In the genomic region with DNA sequence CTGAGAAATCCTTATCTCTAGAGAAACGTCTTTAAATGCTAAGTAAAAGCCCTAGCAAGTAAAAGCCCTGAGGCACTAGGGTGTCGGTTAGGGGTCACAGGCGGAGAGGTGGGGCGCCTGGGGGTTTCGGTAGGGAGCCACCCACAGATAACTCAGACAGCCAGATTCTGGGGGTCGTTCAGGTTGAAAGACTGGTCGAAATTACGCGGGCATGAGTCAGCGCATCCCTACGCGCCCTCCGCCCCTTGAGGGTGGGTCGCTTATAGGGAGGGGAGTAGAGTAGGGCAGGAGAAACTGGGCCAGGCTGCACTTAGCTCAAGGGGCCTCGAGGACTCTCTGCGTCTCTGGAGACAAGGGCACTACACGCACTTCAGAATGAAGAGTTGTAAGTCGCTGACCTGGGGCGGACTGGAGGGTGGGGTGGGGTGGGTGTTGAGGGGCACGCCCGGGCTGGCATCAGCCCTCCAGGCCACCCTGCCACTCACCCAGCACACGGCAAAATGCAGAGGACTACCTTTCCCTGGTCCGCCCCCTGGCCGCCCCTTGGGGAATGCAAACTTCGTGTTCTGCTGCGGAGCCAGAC, we compare ENCODE assay signal across 8 cellular contexts. TPM values are rescaled to one million over a fixed set of nuclear protein-coding genes. Genes with fewer than 3 reads are reported as not detected.
DNase-seq lines count a peak whose midpoint lies in the region; ATAC-seq and TF ChIP-seq lines count a peak whose summit lies in the region.

No MANE protein-coding gene starts in this region.

- H3K9me3 Mint-ChIP-seq in activated CD8-positive, alpha-beta T cell treated with anti-CD3 and anti-CD28 coated beads for 36 hours: no peaks in the 10 kb centered on the region
- peaks cover 15% of the 10 kb centered on the region for H3K9me3 Mint-ChIP-seq in glutamatergic neuron (ENCODE audit: unreplicated experiment)
- H3K9me3 Mint-ChIP-seq in progenitor cell of endocrine pancreas (ENCODE audit: low read depth): no peaks in the 10 kb centered on the region

- H3K4me3 ChIP-seq in AG10803 (ENCODE audit: low read length): peak overlapping the region; percentile 94

- intact Hi-C loops in activated CD8-positive, alpha-beta T cell treated with anti-CD3 and anti-CD28 coated beads for 36 hours (cut with micrococcal nuclease): no loop called here

- H3K36me3 Mint-ChIP-seq in activated CD8-positive, alpha-beta T cell treated with anti-CD3 and anti-CD28 coated beads for 36 hours (ENCODE audit: low read depth): peaks cover 14% of the 10 kb centered on the region
- H3K36me3 Mint-ChIP-seq in glutamatergic neuron (ENCODE audit: unreplicated experiment): no peaks in the 10 kb centered on the region
- H3K36me3 Mint-ChIP-seq in progenitor cell of endocrine pancreas (ENCODE audit: insufficient read depth): peaks cover 16% of the 10 kb centered on the region

- TF ChIP-seq CTCF in AG10803 (conservative IDR thresholded peaks at IDR 0.05; ENCODE audit: low read length): peak; percentile 30
- TF ChIP-seq CTCF in activated CD8-positive, alpha-beta T cell treated with anti-CD3 and anti-CD28 coated beads for 36 hours (IDR thresholded peaks at IDR 0.05): no peak
- TF ChIP-seq CTCF in glutamatergic neuron (IDR thresholded peaks at IDR 0.05; ENCODE audit: partially characterized antibody, unreplicated experiment): no peak
- TF ChIP-seq CTCF in progenitor cell of endocrine pancreas (IDR thresholded peaks at IDR 0.05; ENCODE audit: unreplicated experiment): peak; percentile 38
- no peak for TF ChIP-seq CTCF in GM10266 (IDR thresholded peaks at IDR 0.05; ENCODE audit: control insufficient read depth, insufficient read depth, low read depth, missing control alignments)

- DNase-seq in AG10803 (ENCODE audit: low read depth) (no peak), glutamatergic neuron (peak; percentile 55), progenitor cell of endocrine pancreas (ENCODE audit: low spot score, unreplicated experiment) (peak; percentile 21), GM10266 (ENCODE audit: extremely low spot score) (no peak)
- peak; percentile 28 for DNase-seq in activated CD8-positive, alpha-beta T cell treated with anti-CD3 and anti-CD28 coated beads for 36 hours
- DNase-seq in stimulated activated CD8-positive, alpha-beta memory T cell treated with anti-CD3 and anti-CD28 coated beads, Interleukin-4, amount 100 ng/mL, for 48 hours: no peak

- CTCF ChIA-PET in activated CD8-positive, alpha-beta T cell treated with anti-CD3 and anti-CD28 coated beads for 36 hours (lab: Charles Lee): interaction anchor here (2.9 kb wide), 1 partner anchor 24 kb away, joined by 8 read pairs; a partner anchor contains a TSS

- H3K27ac Mint-ChIP-seq in activated CD8-positive, alpha-beta T cell treated with anti-CD3 and anti-CD28 coated beads for 36 hours: peak overlapping the region; percentile 97
- H3K27ac Mint-ChIP-seq in glutamatergic neuron (ENCODE audit: unreplicated experiment) (peak overlapping the region; percentile 95), progenitor cell of endocrine pancreas (peak overlapping the region; percentile 98)

- peak overlapping the region; percentile 85 for H3K4me3 Mint-ChIP-seq in activated CD8-positive, alpha-beta T cell treated with anti-CD3 and anti-CD28 coated beads for 36 hours
- H3K4me3 Mint-ChIP-seq in glutamatergic neuron (ENCODE audit: unreplicated experiment) (peak overlapping the region; percentile 100), progenitor cell of endocrine pancreas (ENCODE audit: low read depth) (peak overlapping the region; percentile 99)

- ATAC-seq in HG03045 (IDR thresholded peaks at IDR 0.05; ENCODE audit: unreplicated experiment): peak; percentile 13
- ATAC-seq in activated CD8-positive, alpha-beta T cell treated with anti-CD3 and anti-CD28 coated beads for 36 hours: peak; percentile 12
- no peak for ATAC-seq in HG03457 (IDR thresholded peaks at IDR 0.05; ENCODE audit: unreplicated experiment)

- POLR2A ChIA-PET in activated CD8-positive, alpha-beta T cell treated with anti-CD3 and anti-CD28 coated beads for 36 hours (lab: Charles Lee): no interaction called here

- peaks cover 49% of the 10 kb centered on the region for H3K4me1 Mint-ChIP-seq in activated CD8-positive, alpha-beta T cell treated with anti-CD3 and anti-CD28 coated beads for 36 hours (ENCODE audit: low read depth)
- H3K4me1 Mint-ChIP-seq in glutamatergic neuron (ENCODE audit: low read depth, unreplicated experiment) (peaks cover 29% of the 10 kb centered on the region), progenitor cell of endocrine pancreas (ENCODE audit: low read depth) (peaks cover 28% of the 10 kb centered on the region)

- peaks cover 16% of the 10 kb centered on the region for H3K27me3 Mint-ChIP-seq in activated CD8-positive, alpha-beta T cell treated with anti-CD3 and anti-CD28 coated beads for 36 hours
- H3K27me3 Mint-ChIP-seq in glutamatergic neuron (ENCODE audit: unreplicated experiment) (peaks cover 22% of the 10 kb centered on the region), progenitor cell of endocrine pancreas (peaks cover 13% of the 10 kb centered on the region)

RNA-seq across cellular contexts. Expression of a gene that starts 0.6 kb away (rescaled TPM):
- total RNA-seq in activated CD8-positive, alpha-beta T cell treated with anti-CD3 and anti-CD28 coated beads for 36 hours: 10 to 100 TPM; 14.4 to 21.7 TPM
- 55.1 TPM for total RNA-seq in glutamatergic neuron (ENCODE audit: unreplicated experiment)
- total RNA-seq in progenitor cell of endocrine pancreas: 75.5 and 80.8 TPM in 2 replicates

RNA-seq across cellular contexts. Expression of a gene that starts 1.6 kb away (rescaled TPM):
- 1 to 10 TPM; 1.1 to 1.6 TPM for total RNA-seq in activated CD8-positive, alpha-beta T cell treated with anti-CD3 and anti-CD28 coated beads for 36 hours
- total RNA-seq in glutamatergic neuron (ENCODE audit: unreplicated experiment) (5.1 TPM), progenitor cell of endocrine pancreas (2.9 and 3.3 TPM in 2 replicates)

RNA-seq across cellular contexts. Expression of a gene that starts 11.1 kb away (rescaled TPM):
- 10 to 100 TPM; 13.3 to 14.0 TPM for total RNA-seq in activated CD8-positive, alpha-beta T cell treated with anti-CD3 and anti-CD28 coated beads for 36 hours
- total RNA-seq in glutamatergic neuron (ENCODE audit: unreplicated experiment) (23.0 TPM), progenitor cell of endocrine pancreas (68.3 and 83.1 TPM in 2 replicates)

RNA-seq across cellular contexts. Expression of a gene that starts 22.5 kb away (rescaled TPM):
- 10 to 100 TPM; 24.6 to 28.7 TPM for total RNA-seq in activated CD8-positive, alpha-beta T cell treated with anti-CD3 and anti-CD28 coated beads for 36 hours
- 136 TPM for total RNA-seq in glutamatergic neuron (ENCODE audit: unreplicated experiment)
- 94.1 and 102 TPM in 2 replicates for total RNA-seq in progenitor cell of endocrine pancreas

RNA-seq across cellular contexts. Expression of a gene that starts 23.3 kb away (rescaled TPM):
- total RNA-seq in activated CD8-positive, alpha-beta T cell treated with anti-CD3 and anti-CD28 coated beads for 36 hours: 1 to 10 TPM; 5.3 to 5.8 TPM
- total RNA-seq in glutamatergic neuron (ENCODE audit: unreplicated experiment) (4.7 TPM), progenitor cell of endocrine pancreas (8.4 and 8.7 TPM in 2 replicates)

Comparison
In these comparisons a context has a peak if more than half of its experiments do, and no peak if none do; other contexts are left out.
1. DNase-seq: peak in activated CD8-positive, alpha-beta T cell treated with anti-CD3 and anti-CD28 coated beads for 36 hours (single experiment), glutamatergic neuron (single experiment) and progenitor cell of endocrine pancreas (single experiment); none in AG10803 (single experiment), GM10266 (single experiment) and stimulated activated CD8-positive, alpha-beta memory T cell treated with anti-CD3 and anti-CD28 coated beads, Interleukin-4, amount 100 ng/mL, for 48 hours (single experiment).
2. CTCF ChIP-seq: peak in AG10803 (single experiment) and progenitor cell of endocrine pancreas (single experiment); none in activated CD8-positive, alpha-beta T cell treated with anti-CD3 and anti-CD28 coated beads for 36 hours (single experiment), glutamatergic neuron (single experiment) and GM10266 (single experiment).
3. Peak in every context shown above with its lines, with median percentiles within 50 percentile points of each other: H3K27ac Mint-ChIP-seq and H3K4me3 Mint-ChIP-seq.